8 cellular contexts compared by ENCODE assay signal in the genomic region with DNA sequence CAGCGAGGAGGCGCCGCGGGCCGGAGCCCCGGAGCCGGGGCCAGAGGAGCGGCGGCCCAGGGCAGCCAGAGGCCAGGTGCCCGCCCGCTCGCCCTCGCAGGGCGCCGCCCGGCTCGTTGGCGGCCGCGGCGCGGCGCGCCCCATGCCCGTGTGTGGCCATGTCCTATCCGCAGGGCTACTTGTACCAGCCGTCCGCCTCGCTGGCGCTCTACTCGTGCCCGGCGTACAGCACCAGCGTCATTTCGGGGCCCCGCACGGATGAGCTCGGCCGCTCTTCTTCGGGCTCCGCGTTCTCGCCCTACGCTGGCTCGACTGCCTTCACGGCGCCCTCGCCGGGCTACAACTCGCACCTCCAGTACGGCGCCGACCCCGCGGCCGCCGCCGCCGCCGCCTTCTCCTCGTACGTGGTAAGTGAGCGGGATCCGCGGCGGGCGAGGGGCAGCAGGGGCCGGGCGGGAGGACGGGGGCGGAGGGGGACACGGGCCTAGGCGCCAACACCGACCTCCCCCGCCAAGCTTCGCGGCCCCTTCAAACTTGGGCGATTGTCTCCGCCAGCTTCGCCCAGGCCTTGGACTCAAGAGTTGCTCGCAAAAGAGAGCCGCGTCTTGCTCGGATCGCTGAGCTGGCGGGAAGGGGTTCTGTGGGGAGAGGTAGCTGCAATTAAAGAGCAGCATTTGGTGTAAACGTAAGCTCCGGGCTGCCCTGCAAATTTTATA. TPM values are rescaled to one million over a fixed set of nuclear protein-coding genes. Genes with fewer than 3 reads are reported as not detected.
DNase-seq lines count a peak whose midpoint lies in the region; ATAC-seq and TF ChIP-seq lines count a peak whose summit lies in the region.

No MANE protein-coding gene starts in this region.

- H3K4me1 ChIP-seq in esophagus muscularis mucosa = peaks cover 19 to 68% (median 59%) of the 10 kb centered on the region in 4 donors
- H3K4me1 ChIP-seq in osteoblast (ENCODE audit: insufficient read depth, low read length) = peaks cover 23% of the 10 kb centered on the region

- CTCF ChIA-PET in BJ (lab: Yijun Ruan, JAX) (interaction anchor here (0.6 to 1.5 kb wide), 6 partner anchors 10 to 1381 kb away, joined by 3 to 4 read pairs (median 3); no protein-coding TSS in a partner anchor), T-cell (lab: Charles Lee) (no interaction called here)

- POLR2A ChIA-PET in BJ (lab: Charles Lee) = interaction anchor here (0.6 kb wide), 1 partner anchor 282 kb away, joined by 5 read pairs; no protein-coding TSS in a partner anchor
- POLR2A ChIA-PET in T-cell (lab: Charles Lee) = interaction anchor here in 1 of 2 donors (0.6 kb wide), 1 partner anchor 42 kb away, joined by 4 read pairs; no protein-coding TSS in a partner anchor

- H3K36me3 ChIP-seq in BJ (ENCODE audit: control insufficient read depth, insufficient read depth, low read length) (peaks cover 5% of the 10 kb centered on the region), H7 (replicated peaks; ENCODE audit: control insufficient read depth, insufficient read depth, low read length) (no peaks in the 10 kb centered on the region), esophagus muscularis mucosa (peaks cover 0 to 4% (median 0%) of the 10 kb centered on the region in 4 donors), osteoblast (ENCODE audit: insufficient read depth, low read length) (peaks cover 15% of the 10 kb centered on the region)

- H3K79me2 ChIP-seq in osteoblast (ENCODE audit: insufficient read depth, low read length) = peaks cover 82% of the 10 kb centered on the region

- H2AFZ ChIP-seq in osteoblast (ENCODE audit: low read length) = no peak overlapping the region

- H3K27ac ChIP-seq in esophagus muscularis mucosa (replicated peaks in 1 of 4) (peak overlapping the region in 1 of 4 donors; percentile 72), osteoblast (ENCODE audit: low read depth, low read length) (peak overlapping the region; percentile 77)

- peaks cover 3% of the 10 kb centered on the region for H3K36me3 Mint-ChIP-seq in T-cell

- TF ChIP-seq CTCF in BJ (IDR thresholded peaks at IDR 0.05; ENCODE audit: insufficient read depth, low read depth, low read length) (no peak), esophagus muscularis mucosa (IDR thresholded peaks at IDR 0.05) (no peak), osteoblast (IDR thresholded peaks at IDR 0.05; ENCODE audit: extremely low read depth, low read depth, low read length) (no peak)

- no peaks in the 10 kb centered on the region for H3K27me3 ChIP-seq in BJ (ENCODE audit: control insufficient read depth, insufficient read depth, low read length)
- H3K27me3 ChIP-seq in H7 (ENCODE audit: control insufficient read depth, insufficient read depth, low read length) = peaks cover 79% of the 10 kb centered on the region
- peaks cover 14 to 99% (median 70%) of the 10 kb centered on the region in 4 donors for H3K27me3 ChIP-seq in esophagus muscularis mucosa
- H3K27me3 ChIP-seq in osteoblast (ENCODE audit: insufficient read depth, low read length) = no peaks in the 10 kb centered on the region

- DNase-seq in BJ (ENCODE audit: low read depth) (no peak), H7 (peak; percentile 76), T-cell (no peak), esophagus muscularis mucosa (ENCODE audit: extremely low spot score) (peak; percentile 75), osteoblast (ENCODE audit: insufficient read length, low spot score, missing footprints) (peak; percentile 89)

- no peak overlapping the region for H3K27ac Mint-ChIP-seq in T-cell

- no peaks in the 10 kb centered on the region for H3K9me3 ChIP-seq in esophagus muscularis mucosa
- no peaks in the 10 kb centered on the region for H3K9me3 ChIP-seq in osteoblast (ENCODE audit: low read depth, low read length)

- peaks cover 38 to 42% (median 42%) of the 10 kb centered on the region in 3 donors for H3K4me1 Mint-ChIP-seq in T-cell

- no peak for ATAC-seq in T-cell (replicated peaks in 1 of 4)
- ATAC-seq in HG02759 (IDR thresholded peaks at IDR 0.05; ENCODE audit: unreplicated experiment) = no peak
- no peak for ATAC-seq in GM19455 (IDR thresholded peaks at IDR 0.05; ENCODE audit: unreplicated experiment)
- ATAC-seq in GM18517 (IDR thresholded peaks at IDR 0.05; ENCODE audit: unreplicated experiment) = no peak

- no peak for TF ChIP-seq POLR2A in esophagus muscularis mucosa (IDR thresholded peaks at IDR 0.05; ENCODE audit: low read depth)

- intact Hi-C loops in esophagus muscularis mucosa (cut with DNase I) = loop anchor here (10.0 kb wide), 1 partner anchor 646 kb away; a partner anchor contains a TSS

- H3K27me3 Mint-ChIP-seq in T-cell = peaks cover 57 to 69% of the 10 kb centered on the region in 2 donors

- H3K4me2 ChIP-seq in osteoblast (ENCODE audit: insufficient read depth, low read length) = peak overlapping the region; percentile 85

- H3K4me3 Mint-ChIP-seq in T-cell = peak overlapping the region; percentile 43 to 96 (median 44)

- H3K4me3 ChIP-seq in BJ (ENCODE audit: low read depth, low read length) (peak overlapping the region; percentile 65), H7 (ENCODE audit: insufficient read depth, low read depth, low read length) (peak overlapping the region; percentile 39), esophagus muscularis mucosa (peak overlapping the region; percentile 60 to 65 (median 61)), osteoblast (ENCODE audit: insufficient read depth, low read length) (peak overlapping the region; percentile 93)

- 2% methylated on average over 35 of the region's 88 CpGs for WGBS in esophagus muscularis mucosa

- peaks cover 0 to 9% (median 3%) of the 10 kb centered on the region in 3 donors for H3K9me3 Mint-ChIP-seq in T-cell

- TF ChIP-seq EP300 in esophagus muscularis mucosa (IDR thresholded peaks at IDR 0.05) = no peak

- H4K20me1 ChIP-seq in osteoblast (ENCODE audit: insufficient read depth, low read length) = peaks cover 32% of the 10 kb centered on the region

RNA-seq across cellular contexts. Expression of a gene that starts 0.5 kb away (rescaled TPM):
- 1.8 and 2.2 TPM in 2 replicates for polyA plus RNA-seq in BJ (2011; rRNA removed)
- 1.3 and 2.2 TPM in 2 replicates for polyA minus RNA-seq in BJ (2011; rRNA and poly(A)+ RNA removed)
- 1.2 and 1.5 TPM in 2 replicates for total RNA-seq in H7 (2014; rRNA removed; shearing (Covaris generic))
- not detected for total RNA-seq in T-cell
- under 1 TPM in 1 of 4 donors, not detected in 3; 0.52 TPM for total RNA-seq in esophagus muscularis mucosa
- 16.5 and 19.5 TPM in 2 replicates for total RNA-seq in osteoblast

Comparison
In these comparisons a context has a peak if more than half of its experiments do, and no peak if none do; other contexts are left out.
1. DNase-seq: peak in H7 (single experiment), esophagus muscularis mucosa (single experiment) and osteoblast (single experiment); none in BJ (single experiment) and T-cell (0 of 34).
2. H3K4me3 ChIP-seq: peak in every context shown above with its lines; median percentile 93 in osteoblast; 65 in BJ; 61 in esophagus muscularis mucosa; 39 in H7.